35 cellular contexts compared by ENCODE assay signal in genomic region chrX:117010243-117010642, GRCh38.
"Had no signal": no experiment of that assay in that cellular context is flagged by ENCODE, and none has a peak within 500 bp of the region (broad histone marks: within the 10 kb centered on the region; RNA-seq: fewer than 3 reads in every experiment).

No MANE protein-coding gene starts in this region.

- H3K9me3 ChIP-seq: MG63 had no signal

- H3K27me3 ChIP-seq: MG63 had no signal

- H3K36me3 ChIP-seq: MG63 had no signal

- DNase-seq: MG63, MM.1S, MV-4-11, NCI-H1048, NCI-H1092, NCI-H1092 treated with DMSO at 0.1 percent for 48 hours, NCI-H1105, NCI-H1105 treated with DMSO at 0.1 percent for 48 hours, NCI-H1417, NCI-H1417 treated with DMSO at 0.1 percent for 48 hours, NCI-H1436, NCI-H1436 treated with DMSO at 0.1 percent for 48 hours, NCI-H146, NCI-H1694, NCI-H1694 treated with DMSO at 0.1 percent for 48 hours, NCI-H187, NCI-H187 treated with DMSO at 0.1 percent for 48 hours, NCI-H1930, NCI-H2029, NCI-H2029 treated with DMSO at 0.1 percent for 48 hours, NCI-H2081, NCI-H2081 treated with DMSO at 0.1 percent for 48 hours, NCI-H2107, NCI-H2171, NCI-H2171 treated with DMSO at 0.1 percent for 48 hours, NCI-H2227 treated with DMSO at 0.1 percent for 48 hours, NCI-H226, NCI-H345, NCI-H446, NCI-H446 treated with DMSO at 0.1 percent for 48 hours, NCI-H510A, NCI-H510A treated with DMSO at 0.1 percent for 48 hours, NCI-H524, NCI-H524 treated with DMSO at 0.1 percent for 48 hours, NCI-H526 had no signal

- H3K4me3 ChIP-seq: MG63 had no signal
